In the genomic region with DNA sequence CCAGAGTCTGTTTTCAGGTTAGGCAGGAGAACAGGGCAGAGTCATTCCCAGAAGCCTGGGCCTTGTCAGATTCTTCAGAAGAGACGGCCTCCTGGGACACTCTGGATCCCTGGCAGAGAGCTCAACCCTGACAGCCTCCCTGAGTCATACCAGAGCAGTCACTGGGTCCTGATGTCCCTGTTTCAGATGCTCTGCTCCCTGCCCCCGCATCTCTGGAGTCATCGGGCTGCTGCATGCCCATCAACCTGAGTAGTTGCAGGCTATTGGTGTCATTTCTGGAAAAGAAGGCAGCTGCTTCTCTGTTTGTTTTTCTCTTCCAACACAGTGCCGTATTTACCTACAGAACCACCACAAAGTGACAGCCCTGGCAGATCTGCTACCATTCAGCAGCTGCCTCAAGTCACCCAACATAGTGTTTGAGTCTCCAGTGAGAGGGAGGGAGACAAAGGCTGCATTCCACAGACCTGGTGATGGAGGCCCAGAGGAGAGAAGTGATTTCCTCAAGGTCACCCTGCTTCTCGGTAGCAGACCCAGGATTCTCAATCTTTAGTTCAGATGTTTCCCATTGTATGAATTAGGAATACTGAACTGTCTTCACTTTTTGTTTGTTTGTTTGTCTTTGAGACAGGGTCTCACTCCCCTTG, we compare ENCODE assay signal across 9 cellular contexts.
DNase-seq lines count a peak whose midpoint lies in the region; ATAC-seq, FAIRE-seq and TF ChIP-seq lines count a peak whose summit lies in the region.
"Had no signal": no experiment of that assay in that cellular context is flagged by ENCODE, and none has a peak within 500 bp of the region (broad histone marks: within the 10 kb centered on the region; RNA-seq: fewer than 3 reads in every experiment).

No MANE protein-coding gene starts in this region.

- peak; percentile 82 for DNase-seq in GM12865 (ENCODE audit: low read depth)
- peak; percentile 26 for DNase-seq in NCI-H748 treated with DMSO at 0.1 percent for 48 hours (lab: John Stamatoyannopoulos, UW)
- peak; percentile 71 for DNase-seq in hepatocyte (ENCODE audit: low spot score)
- DNase-seq in frontal cortex (ENCODE audit: low spot score in 2 of 2) = no peak
- DNase-seq in CD8-positive, alpha-beta memory T cell = no peak
- DNase-seq in D341Med (ENCODE audit: low spot score) = no peak
- DNase-seq: naive B cell had no signal

- peak overlapping the region in 3 of 8 donors; percentile 37 to 80 (median 65) for H3K27ac Mint-ChIP-seq in CD8-positive, alpha-beta memory T cell

- peak; percentile 49 for ATAC-seq in HG02884 (IDR thresholded peaks at IDR 0.05; ENCODE audit: unreplicated experiment)
- ATAC-seq in HG03565 (IDR thresholded peaks at IDR 0.05; ENCODE audit: unreplicated experiment) = no peak

- no peaks in the 10 kb centered on the region for H3K9me3 Mint-ChIP-seq in CD8-positive, alpha-beta memory T cell
- H3K9me3 Mint-ChIP-seq: naive B cell had no signal

- peak overlapping the region; percentile 40 for H3K27ac ChIP-seq in hepatocyte
- no peak overlapping the region for H3K27ac ChIP-seq in CD8-positive, alpha-beta memory T cell (ENCODE audit: low read depth, low read length)

- no peaks in the 10 kb centered on the region for H3K9me2 ChIP-seq in hepatocyte (replicated peaks; ENCODE audit: insufficient read depth)

- no peaks in the 10 kb centered on the region for H3K27me3 Mint-ChIP-seq in CD8-positive, alpha-beta memory T cell
- H3K27me3 Mint-ChIP-seq: naive B cell had no signal

- 33% methylated on average over 5 of the region's 5 CpGs for WGBS in hepatocyte (ENCODE audit: low lambda C conversion rate, missing lambda C conversion rate)

- TF ChIP-seq CTCF in GM12865 (IDR thresholded peaks at IDR 0.05; ENCODE audit: insufficient read depth, low read depth, low read length, missing control alignments) (no peak), hepatocyte (IDR thresholded peaks at IDR 0.05; ENCODE audit: poor library complexity) (no peak)

- no peak overlapping the region for H2AFZ ChIP-seq in hepatocyte

- no peaks in the 10 kb centered on the region for H3K79me2 ChIP-seq in hepatocyte

- no peaks in the 10 kb centered on the region for H3K36me3 Mint-ChIP-seq in CD8-positive, alpha-beta memory T cell
- H3K36me3 Mint-ChIP-seq: naive B cell had no signal

- peaks cover 0 to 2% (median under 1%) of the 10 kb centered on the region in 3 donors for H3K4me1 Mint-ChIP-seq in CD8-positive, alpha-beta memory T cell

- CTCF ChIA-PET in CD8-positive, alpha-beta memory T cell (lab: Charles Lee) = interaction anchor here (1.8 kb wide), 1 partner anchor 31 kb away, joined by 4 read pairs; no protein-coding TSS in a partner anchor

- FAIRE-seq in frontal cortex (lab: Jason Lieb, UNC) = no peak

- H3K4me2 ChIP-seq in hepatocyte = no peak overlapping the region

- no peak overlapping the region for H3K4me3 ChIP-seq in GM12865 (ENCODE audit: low read depth, low read length)
- no peak overlapping the region for H3K4me3 ChIP-seq in hepatocyte
- no peak overlapping the region for H3K4me3 ChIP-seq in CD8-positive, alpha-beta memory T cell (ENCODE audit: low read length)

- H3K36me3 ChIP-seq in hepatocyte (replicated peaks; ENCODE audit: insufficient read depth, low read depth) = no peaks in the 10 kb centered on the region
- H3K36me3 ChIP-seq in CD8-positive, alpha-beta memory T cell (ENCODE audit: insufficient read depth, low read length) = no peaks in the 10 kb centered on the region

- H3K9me3 ChIP-seq in hepatocyte (ENCODE audit: low read depth) = no peaks in the 10 kb centered on the region
- no peaks in the 10 kb centered on the region for H3K9me3 ChIP-seq in CD8-positive, alpha-beta memory T cell (ENCODE audit: low read length)

- no peaks in the 10 kb centered on the region for H4K20me1 ChIP-seq in hepatocyte (ENCODE audit: insufficient read depth, poor library complexity, severe bottlenecking)

- peaks cover 12% of the 10 kb centered on the region for H3K4me1 ChIP-seq in hepatocyte (ENCODE audit: insufficient read depth)
- H3K4me1 ChIP-seq in CD8-positive, alpha-beta memory T cell (ENCODE audit: insufficient read depth, low read length) = no peaks in the 10 kb centered on the region

- H3K4me3 Mint-ChIP-seq in CD8-positive, alpha-beta memory T cell = no peak overlapping the region
- H3K4me3 Mint-ChIP-seq: naive B cell had no signal

- POLR2A ChIA-PET in CD8-positive, alpha-beta memory T cell (lab: Charles Lee) = no interaction called here

- no peaks in the 10 kb centered on the region for H3K27me3 ChIP-seq in hepatocyte
- no peaks in the 10 kb centered on the region for H3K27me3 ChIP-seq in CD8-positive, alpha-beta memory T cell (ENCODE audit: insufficient read depth, low read length, poor library complexity, severe bottlenecking)

Comparison
In these comparisons a context has a peak if more than half of its experiments do, and no peak if none do; other contexts are left out.
1. DNase-seq: peak in GM12865 (single experiment), NCI-H748 treated with DMSO at 0.1 percent for 48 hours (single experiment) and hepatocyte (single experiment); none in frontal cortex (0 of 2), CD8-positive, alpha-beta memory T cell (0 of 5) and D341Med (single experiment).